ENCODE assay signal across 22 cellular contexts in genomic region chr1:55526716-55527115, GRCh38.
DNase-seq lines count a peak whose midpoint lies in the region; ATAC-seq, FAIRE-seq and TF ChIP-seq lines count a peak whose summit lies in the region.
"Had no signal": no experiment of that assay in that cellular context is flagged by ENCODE, and none has a peak within 500 bp of the region (broad histone marks: within the 10 kb centered on the region; RNA-seq: fewer than 3 reads in every experiment).

No MANE protein-coding gene starts in this region.

- FAIRE-seq in D721Med (lab: Jason Lieb, UNC) (peak; percentile 92), small intestine (lab: Jason Lieb, UNC) (no peak)
- FAIRE-seq: A204.1, GM12878, K562 had no signal

- H3K9me3 ChIP-seq in WERI-Rb-1 (ENCODE audit: severe bottlenecking) = no peaks in the 10 kb centered on the region
- no peaks in the 10 kb centered on the region for H3K9me3 ChIP-seq in small intestine (ENCODE audit: control insufficient read depth, low read depth)
- H3K9me3 ChIP-seq: BE2C, HAP-1 had no signal

- no peak overlapping the region for H3K27ac ChIP-seq in WERI-Rb-1
- H3K27ac ChIP-seq in small intestine (ENCODE audit: low read depth in 1 of 2, low read length in 1 of 2) = no peak overlapping the region
- H3K27ac ChIP-seq in coronary artery = no peak overlapping the region
- H3K27ac ChIP-seq: GM23248, HL-60 had no signal

- DNase-seq in D721Med (ENCODE audit: insufficient read length, low spot score) (peak; percentile 42), NCI-H524 (lab: John Stamatoyannopoulos, UW) (peak; percentile 84 to 93), WERI-Rb-1 (peak; percentile 76), small intestine (peak; percentile 27), coronary artery (ENCODE audit: low spot score) (no peak)
- DNase-seq in stimulated activated CD4-positive, alpha-beta T cell treated with anti-CD3 and anti-CD28 coated beads, Interleukin-4, amount 100 ng/mL, for 1 hour = no peak
- DNase-seq: ACHN; BE2C; C1 segment of cervical spinal cord; CD4-positive, CD25-positive, alpha-beta regulatory T cell; CD8-positive, alpha-beta memory T cell; COR-L47; DMS53; DND-41; EL; GM23248 had no signal

- peaks cover 0 to 1% of the 10 kb centered on the region in 2 donors for H3K4me1 ChIP-seq in small intestine (ENCODE audit: control insufficient read depth in 2 of 2, insufficient read depth in 1 of 2, low read depth in 1 of 2, low read length in 1 of 2)
- H3K4me1 ChIP-seq: BE2C, HAP-1 had no signal

- 16 to 54% (median 36%) methylated on average over 3 of the region's 3 CpGs for WGBS in small intestine, 3 donors

- H3K27me3 ChIP-seq in WERI-Rb-1 (ENCODE audit: insufficient read depth, low read depth, severe bottlenecking) (no peaks in the 10 kb centered on the region), small intestine (ENCODE audit: control insufficient read depth in 2 of 2, insufficient read depth in 2 of 2, low read length in 2 of 2) (no peaks in the 10 kb centered on the region)
- H3K27me3 ChIP-seq: BE2C had no signal

- H3K36me3 ChIP-seq in WERI-Rb-1 (no peaks in the 10 kb centered on the region), small intestine (ENCODE audit: control insufficient read depth in 2 of 2, insufficient read depth in 2 of 2, low read length in 2 of 2) (no peaks in the 10 kb centered on the region)
- H3K36me3 ChIP-seq: BE2C, HAP-1 had no signal

- TF ChIP-seq CTCF in D721Med (IDR thresholded peaks at IDR 0.05; ENCODE audit: insufficient read depth, missing control alignments) = no peak
- TF ChIP-seq CTCF in WERI-Rb-1 (IDR thresholded peaks at IDR 0.05; ENCODE audit: low read depth, low read length) = no peak
- TF ChIP-seq CTCF in coronary artery (IDR thresholded peaks at IDR 0.05) = no peak

- H3K4me3 ChIP-seq in WERI-Rb-1 (ENCODE audit: low read depth, low read length) (no peak overlapping the region), small intestine (ENCODE audit: low read depth in 1 of 2, low read length in 2 of 2) (no peak overlapping the region), coronary artery (no peak overlapping the region)
- H3K4me3 ChIP-seq: GM12878, GM23248, HAP-1, K562 had no signal

- no peak for ATAC-seq in HG02678 (IDR thresholded peaks at IDR 0.05; ENCODE audit: unreplicated experiment)
- ATAC-seq: GM12878, K562 had no signal

Comparison
In these comparisons a context has a peak if more than half of its experiments do, and no peak if none do; other contexts are left out.
1. DNase-seq: peak in D721Med (single experiment), NCI-H524 (2 of 2), WERI-Rb-1 (single experiment) and small intestine (single experiment); none in stimulated activated CD4-positive, alpha-beta T cell treated with anti-CD3 and anti-CD28 coated beads, Interleukin-4, amount 100 ng/mL, for 1 hour (single experiment) and coronary artery (single experiment).